14 cellular contexts compared by ENCODE assay signal in genomic region chr5:139363937-139364336, GRCh38. TPM values are rescaled to one million over a fixed set of nuclear protein-coding genes. Genes with fewer than 3 reads are reported as not detected.
"Had no signal": no experiment of that assay in that cellular context is flagged by ENCODE, and none has a peak within 500 bp of the region (broad histone marks: within the 10 kb centered on the region; RNA-seq: fewer than 3 reads in every experiment).

No MANE protein-coding gene starts in this region.

- ATAC-seq: heart left ventricle; left lobe of liver; stimulated activated memory B cell treated with anti-CD40 and anti-IgM and Interleukin-4, amounts not matched to agents 10 μg/mL and 1 μg/mL and 100 μg/mL, for 72 hours had no signal

- H3K27me3 Mint-ChIP-seq: memory B cell; stimulated activated memory B cell treated with anti-CD40 and anti-IgM and Interleukin-4, amounts not matched to agents 10 μg/mL and 1 μg/mL and 100 μg/mL, for 72 hours had no signal

- H3K9me3 Mint-ChIP-seq: memory B cell; stimulated activated memory B cell treated with anti-CD40 and anti-IgM and Interleukin-4, amounts not matched to agents 10 μg/mL and 1 μg/mL and 100 μg/mL, for 72 hours had no signal

- H3K4me3 Mint-ChIP-seq: memory B cell; stimulated activated memory B cell treated with anti-CD40 and anti-IgM and Interleukin-4, amounts not matched to agents 10 μg/mL and 1 μg/mL and 100 μg/mL, for 72 hours had no signal

- H3K27ac Mint-ChIP-seq: memory B cell; stimulated activated memory B cell treated with anti-CD40 and anti-IgM and Interleukin-4, amounts not matched to agents 10 μg/mL and 1 μg/mL and 100 μg/mL, for 72 hours had no signal

- DNase-seq: activated CD8-positive, alpha-beta memory T cell treated with anti-CD3 and anti-CD28 coated beads for 24 hours; activated naive CD4-positive, alpha-beta T cell treated with Interleukin-2 at 50 U/mL for 16 hours; colonic mucosa; heart left ventricle; SIG-M5; small intestine; trophoblast cell had no signal

RNA-seq across cellular contexts. Expression of gene SLC23A1, which starts 19.2 kb away (rescaled TPM):
- total RNA-seq: cardiac septum, fibroblast of lung, frontal cortex, heart left ventricle, right atrium auricular region had no signal

RNA-seq across cellular contexts. Expression of gene MZB1, which starts 25.8 kb away (rescaled TPM):
- total RNA-seq: frontal cortex had no signal
